Comparison of ENCODE assay signal across 29 cellular contexts in genomic region chr18:59311631-59312030, GRCh38. TPM values are rescaled to one million over a fixed set of nuclear protein-coding genes. Genes with fewer than 3 reads are reported as not detected.
A peak's percentile ranks its signal among the peaks of the same experiment; 100 is the strongest.
DNase-seq lines count a peak whose midpoint lies in the region; ATAC-seq, FAIRE-seq and TF ChIP-seq lines count a peak whose summit lies in the region.
"Had no signal": no experiment of that assay in that cellular context is flagged by ENCODE, and none has a peak within 500 bp of the region (broad histone marks: within the 10 kb centered on the region; RNA-seq: fewer than 3 reads in every experiment).

No MANE protein-coding gene starts in this region.

- TF ChIP-seq CTCF in AG10803 (conservative IDR thresholded peaks at IDR 0.05; ENCODE audit: low read length): no peak

- ATAC-seq in GM19023 (IDR thresholded peaks at IDR 0.05; ENCODE audit: unreplicated experiment) (no peak), HG02870 (IDR thresholded peaks at IDR 0.05; ENCODE audit: unreplicated experiment) (no peak)
- no peak for ATAC-seq in naive thymus-derived CD8-positive, alpha-beta T cell
- ATAC-seq: activated naive CD4-positive, alpha-beta T cell treated with anti-CD3 and anti-CD28 coated beads, Interleukin-2, amount 50 U/mL, for 72 hours; left lobe of liver; natural killer cell treated with Interleukin-12 subunit alpha and Interleukin-12 subunit beta and Interleukin-15 and Interleukin-18, amount 100 ng/mL, for 72 hours had no signal

- H3K27ac Mint-ChIP-seq in naive thymus-derived CD8-positive, alpha-beta T cell: no peak overlapping the region
- H3K27ac Mint-ChIP-seq: activated CD4-positive, alpha-beta T cell treated with anti-CD3 and anti-CD28 coated beads, Interleukin-2, amount 10 ng/mL, durations not matched to agents 7 days and 5 days; activated naive CD4-positive, alpha-beta T cell treated with anti-CD3 and anti-CD28 coated beads, Interleukin-2, amount 50 U/mL, for 72 hours; mesothelial cell of epicardium; natural killer cell treated with Interleukin-12 subunit alpha and Interleukin-12 subunit beta and Interleukin-15 and Interleukin-18, amount 100 ng/mL, for 72 hours had no signal

- H3K4me3 Mint-ChIP-seq in naive thymus-derived CD8-positive, alpha-beta T cell: no peak overlapping the region
- H3K4me3 Mint-ChIP-seq: activated CD4-positive, alpha-beta T cell treated with anti-CD3 and anti-CD28 coated beads, Interleukin-2, amount 10 ng/mL, durations not matched to agents 7 days and 5 days; mesothelial cell of epicardium; natural killer cell treated with Interleukin-12 subunit alpha and Interleukin-12 subunit beta and Interleukin-15 and Interleukin-18, amount 100 ng/mL, for 72 hours had no signal

- peaks cover 0 to 7% (median under 1%) of the 10 kb centered on the region in 4 donors for H3K4me1 Mint-ChIP-seq in naive thymus-derived CD8-positive, alpha-beta T cell
- H3K4me1 Mint-ChIP-seq: mesothelial cell of epicardium had no signal

- no peaks in the 10 kb centered on the region for H3K9me3 Mint-ChIP-seq in naive thymus-derived CD8-positive, alpha-beta T cell
- H3K9me3 Mint-ChIP-seq: activated CD4-positive, alpha-beta T cell treated with anti-CD3 and anti-CD28 coated beads, Interleukin-2, amount 10 ng/mL, durations not matched to agents 7 days and 5 days; activated naive CD4-positive, alpha-beta T cell treated with anti-CD3 and anti-CD28 coated beads, Interleukin-2, amount 50 U/mL, for 72 hours; mesothelial cell of epicardium; natural killer cell treated with Interleukin-12 subunit alpha and Interleukin-12 subunit beta and Interleukin-15 and Interleukin-18, amount 100 ng/mL, for 72 hours had no signal

- POLR2A ChIA-PET in naive thymus-derived CD8-positive, alpha-beta T cell (lab: Charles Lee): no interaction called here

- peak; percentile 17 for DNase-seq in AG10803 (ENCODE audit: low read depth)
- no peak for DNase-seq in HTR-8/SVneo (ENCODE audit: insufficient read length, low spot score)
- peak; percentile 6 for DNase-seq in astrocyte of the hippocampus (ENCODE audit: low read depth, low spot score)
- DNase-seq in islet precursor cell: peak; percentile 71
- no peak for DNase-seq in naive thymus-derived CD8-positive, alpha-beta T cell
- DNase-seq in cortex of kidney (lab: John Stamatoyannopoulos, UW): no peak
- DNase-seq: activated CD4-positive, alpha-beta T cell treated with anti-CD3 and anti-CD28 coated beads, Interleukin-2, amount 10 ng/mL, durations not matched to agents 7 days and 5 days; C1 segment of cervical spinal cord; GDM1; MM.1S; NCI-H1417 treated with DMSO at 0.1 percent for 48 hours; NCI-H510A treated with DMSO at 0.1 percent for 48 hours; RPMI8226; sigmoid colon; stimulated activated CD8-positive, alpha-beta memory T cell treated with anti-CD3 and anti-CD28 coated beads, Interleukin-4, amount 100 ng/mL, for 48 hours; trophoblast cell had no signal

- no peaks in the 10 kb centered on the region for H3K36me3 Mint-ChIP-seq in naive thymus-derived CD8-positive, alpha-beta T cell
- H3K36me3 Mint-ChIP-seq: activated naive CD4-positive, alpha-beta T cell treated with anti-CD3 and anti-CD28 coated beads, Interleukin-2, amount 50 U/mL, for 72 hours; mesothelial cell of epicardium; natural killer cell treated with Interleukin-12 subunit alpha and Interleukin-12 subunit beta and Interleukin-15 and Interleukin-18, amount 100 ng/mL, for 72 hours had no signal

- no peak overlapping the region for H3K4me3 ChIP-seq in AG10803 (ENCODE audit: low read length)
- H3K4me3 ChIP-seq: ascending aorta, sigmoid colon, SK-N-MC had no signal

- peak; percentile 42 for FAIRE-seq in HTR-8/SVneo (lab: Jason Lieb, UNC)
- FAIRE-seq: colon, GM18507 had no signal

- H3K27me3 Mint-ChIP-seq in naive thymus-derived CD8-positive, alpha-beta T cell: peaks cover 24 to 49% (median 44%) of the 10 kb centered on the region in 5 donors

RNA-seq across cellular contexts. Expression of gene CPLX4, which starts 6.8 kb away (rescaled TPM):
- not detected for total RNA-seq in naive thymus-derived CD8-positive, alpha-beta T cell
- polyA plus RNA-seq in naive thymus-derived CD8-positive, alpha-beta T cell: not detected
- total RNA-seq: A673; activated CD4-positive, alpha-beta T cell treated with anti-CD3 and anti-CD28 coated beads, Interleukin-2, amount 10 ng/mL, durations not matched to agents 7 days and 5 days; activated naive CD4-positive, alpha-beta T cell treated with anti-CD3 and anti-CD28 coated beads, Interleukin-2, amount 50 U/mL, for 72 hours; ascending aorta; fibroblast of lung; left lobe of liver; mesothelial cell of epicardium; natural killer cell treated with Interleukin-12 subunit alpha and Interleukin-12 subunit beta and Interleukin-15 and Interleukin-18, amount 100 ng/mL, for 72 hours; T-helper 2 cell treated with Interferon-gamma antibody and Interleukin-4, amounts not matched to agents 100 ng/mL and 5 ng/mL, for 36 hours had no signal
- polyA plus RNA-seq: fibroblast of lung, sigmoid colon had no signal

RNA-seq across cellular contexts. Expression of gene RAX, which starts 38.4 kb away (rescaled TPM):
- total RNA-seq in naive thymus-derived CD8-positive, alpha-beta T cell: not detected
- not detected for polyA plus RNA-seq in naive thymus-derived CD8-positive, alpha-beta T cell
- total RNA-seq: activated CD4-positive, alpha-beta T cell treated with anti-CD3 and anti-CD28 coated beads, Interleukin-2, amount 10 ng/mL, durations not matched to agents 7 days and 5 days; ascending aorta; fibroblast of lung; left lobe of liver; mesothelial cell of epicardium; natural killer cell treated with Interleukin-12 subunit alpha and Interleukin-12 subunit beta and Interleukin-15 and Interleukin-18, amount 100 ng/mL, for 72 hours; sigmoid colon; T-helper 2 cell treated with Interferon-gamma antibody and Interleukin-4, amounts not matched to agents 100 ng/mL and 5 ng/mL, for 36 hours had no signal
- polyA plus RNA-seq: fibroblast of lung, sigmoid colon had no signal

RNA-seq across cellular contexts. Expression of gene LMAN1, which starts 47.4 kb away (rescaled TPM):
- 10 to 100 TPM; 40.7 to 52.5 TPM for total RNA-seq in naive thymus-derived CD8-positive, alpha-beta T cell
- polyA plus RNA-seq in naive thymus-derived CD8-positive, alpha-beta T cell: 10 to 100 TPM; 27.5 to 38.4 (median 38.0) TPM

Comparison
In these comparisons a context has a peak if more than half of its experiments do, and no peak if none do; other contexts are left out.
1. DNase-seq: peak in AG10803 (single experiment), astrocyte of the hippocampus (single experiment) and islet precursor cell (single experiment); none in HTR-8/SVneo (single experiment), naive thymus-derived CD8-positive, alpha-beta T cell (0 of 10) and cortex of kidney (single experiment).